ENCODE assay signal across 11 cellular contexts in genomic region chr1:209150114-209150513, GRCh38.
A peak's percentile ranks its signal among the peaks of the same experiment; 100 is the strongest.
DNase-seq lines count a peak whose midpoint lies in the region; ATAC-seq, FAIRE-seq and TF ChIP-seq lines count a peak whose summit lies in the region.
"Had no signal": no experiment of that assay in that cellular context is flagged by ENCODE, and none has a peak within 500 bp of the region (broad histone marks: within the 10 kb centered on the region; RNA-seq: fewer than 3 reads in every experiment).

No MANE protein-coding gene starts in this region.

- ATAC-seq in HepG2 (no peak), GM18867 (IDR thresholded peaks at IDR 0.05; ENCODE audit: unreplicated experiment) (no peak)
- ATAC-seq: heart right ventricle; stimulated activated naive CD8-positive, alpha-beta T cell treated with anti-CD3 and anti-CD28 coated beads, Interleukin-15, Interleukin-2, amounts not matched to agents 100 U/mL and 50 U/mL, for 24 hours had no signal

- POLR2A ChIA-PET in GM10248 (lab: Yijun Ruan, JAX) (no interaction called here), HepG2 (lab: Yijun Ruan, JAX) (no interaction called here)

- H3K79me2 ChIP-seq in MM.1S (ENCODE audit: low read length) (no peaks in the 10 kb centered on the region), HepG2 (ENCODE audit: insufficient read depth, low read length) (no peaks in the 10 kb centered on the region)

- H3K4me2 ChIP-seq in MM.1S (ENCODE audit: low read depth, low read length) (no peak overlapping the region), HepG2 (ENCODE audit: low read depth, low read length) (no peak overlapping the region)

- no peak for TF ChIP-seq POLR2A in HepG2 (IDR thresholded peaks at IDR 0.05; ENCODE audit: insufficient read depth in 1 of 2, low read depth in 2 of 2, low read length in 2 of 2)

- CTCF ChIA-PET in GM10248 (lab: Yijun Ruan, JAX) (no interaction called here), HepG2 (lab: Yijun Ruan, JAX; ENCODE audit: low intra/inter-chr PET ratio, low total read pairs) (no interaction called here)

- WGBS in HepG2 (ENCODE audit: low lambda C conversion rate) = 2% methylated on average over 3 of the region's 3 CpGs

- H3K27ac ChIP-seq in MM.1S (ENCODE audit: low read length) (no peak overlapping the region), HepG2 (ENCODE audit: extremely low read length, insufficient read depth, low read length) (no peak overlapping the region)
- H3K27ac ChIP-seq: heart right ventricle had no signal

- no TSS peak for BruUV-seq in HepG2 (replicated peaks; lab: Mats Ljungman, UMichigan)

- H4K20me1 ChIP-seq in MM.1S (ENCODE audit: insufficient read depth, low read length) (no peaks in the 10 kb centered on the region), HepG2 (ENCODE audit: insufficient read depth, low read length) (no peaks in the 10 kb centered on the region)

- H3K27me3 ChIP-seq in MM.1S (replicated peaks; ENCODE audit: insufficient read depth, low read length) = no peaks in the 10 kb centered on the region
- no peaks in the 10 kb centered on the region for H3K27me3 ChIP-seq in HepG2 (ENCODE audit: control insufficient read depth in 1 of 2, insufficient read depth in 2 of 2, low read length in 2 of 2)
- H3K27me3 ChIP-seq: heart right ventricle had no signal

- in situ Hi-C loops in astrocyte of the spinal cord (cut with HindIII; ENCODE audit: low sequenced_read_pairs) = no loop called here
- in situ Hi-C loops in HepG2 (cut with HindIII; ENCODE audit: extremely low pct_ligation_motif_present, low pct_unique_long_range_greater_than_20kb) = no loop called here

- no peaks in the 10 kb centered on the region for H3K36me3 ChIP-seq in MM.1S (replicated peaks; ENCODE audit: insufficient read depth, low read length)
- H3K36me3 ChIP-seq in HepG2 (replicated peaks in 1 of 2; ENCODE audit: control insufficient read depth in 1 of 2, insufficient read depth in 2 of 2, low read length in 2 of 2) = no peaks in the 10 kb centered on the region
- H3K36me3 ChIP-seq: heart right ventricle had no signal

- intact Hi-C loops in HepG2 (cut with micrococcal nuclease; ENCODE audit: unreplicated experiment) = no loop called here

- no peaks in the 10 kb centered on the region for H3K9me2 ChIP-seq in MM.1S (replicated peaks; ENCODE audit: insufficient read depth, low read length)

- H3F3A ChIP-seq in MM.1S (ENCODE audit: insufficient read depth, low read length) = no peaks in the 10 kb centered on the region

- no peak for TF ChIP-seq CTCF in GM10248 (IDR thresholded peaks at IDR 0.05; ENCODE audit: control extremely low read depth, extremely low read depth, low read depth, missing control alignments)
- TF ChIP-seq CTCF in MM.1S (IDR thresholded peaks at IDR 0.05; ENCODE audit: low read length) = no peak
- TF ChIP-seq CTCF in astrocyte of the spinal cord (IDR thresholded peaks at IDR 0.05; ENCODE audit: low read depth, low read length) = no peak
- no peak for TF ChIP-seq CTCF in HepG2 (CRISPR knock-in tag; IDR thresholded peaks at IDR 0.05)
- TF ChIP-seq CTCF in GM20000 (IDR thresholded peaks at IDR 0.05; ENCODE audit: extremely low read depth, missing control alignments) = no peak

- TF ChIP-seq EP300 in HepG2 (IDR thresholded peaks at IDR 0.05; ENCODE audit: low read depth in 2 of 2, low read length in 2 of 2) (no peak), HepG2 (CRISPR knock-in tag; IDR thresholded peaks at IDR 0.05; ENCODE audit: borderline replicate concordance) (no peak)

- H2AFZ ChIP-seq in MM.1S (ENCODE audit: low read length) = no peak overlapping the region
- no peak overlapping the region for H2AFZ ChIP-seq in HepG2 (ENCODE audit: low read length)

- H3K9me3 ChIP-seq in MM.1S (replicated peaks; ENCODE audit: insufficient read depth, low read length) (no peaks in the 10 kb centered on the region), HepG2 (ENCODE audit: low read length) (peaks cover 14% of the 10 kb centered on the region)

- H3K4me1 ChIP-seq in MM.1S (ENCODE audit: low read length) = no peaks in the 10 kb centered on the region
- H3K4me1 ChIP-seq in HepG2 (ENCODE audit: insufficient read depth, low read length) = no peaks in the 10 kb centered on the region
- H3K4me1 ChIP-seq: heart right ventricle had no signal

- FAIRE-seq in HepG2 (lab: Jason Lieb, UNC) = no peak

- H3K4me3 ChIP-seq in MM.1S (ENCODE audit: low read length) = no peak overlapping the region
- no peak overlapping the region for H3K4me3 ChIP-seq in astrocyte of the spinal cord (ENCODE audit: low read depth, low read length)
- no peak overlapping the region for H3K4me3 ChIP-seq in HepG2 (replicated peaks in 1 of 3; ENCODE audit: insufficient read depth in 1 of 3, low read depth in 2 of 3, low read length in 3 of 3)
- H3K4me3 ChIP-seq: heart right ventricle had no signal

- DNase-seq in GM10248 (ENCODE audit: extremely low spot score) = peak; percentile 20
- DNase-seq in MM.1S = peak; percentile 76
- peak; percentile 60 for DNase-seq in astrocyte of the spinal cord (ENCODE audit: low read depth, low spot score)
- peak; percentile 3 for DNase-seq in HepG2 (ENCODE audit: low spot score)
- no peak for DNase-seq in stimulated activated CD4-positive, alpha-beta T cell treated with anti-CD3 and anti-CD28 coated beads, Interleukin-2, amount 100 ng/mL, for 48 hours
- DNase-seq in globus pallidus (ENCODE audit: low spot score) = no peak
- DNase-seq in GM20000 (ENCODE audit: low spot score) = no peak
- DNase-seq: heart right ventricle; stimulated activated naive CD8-positive, alpha-beta T cell treated with anti-CD3 and anti-CD28 coated beads, Interleukin-15, Interleukin-2, amounts not matched to agents 100 U/mL and 50 U/mL, for 24 hours; T-helper 1 cell had no signal

- H3K9ac ChIP-seq in MM.1S (ENCODE audit: low read length) (no peak overlapping the region), HepG2 (ENCODE audit: insufficient read depth, low read depth, low read length) (no peak overlapping the region)

- no peak for TF ChIP-seq RAD21 in HepG2 (CRISPR knock-in tag; IDR thresholded peaks at IDR 0.05)

TF ChIP-seq in HepG2, 621 proteins besides CTCF, POLR2A, EP300 and RAD21 (continues in another document):
- TF ChIP-seq SNRNP70 (IDR thresholded peaks at IDR 0.05; ENCODE audit: low read depth, low read length) (no peak), ATF7 (IDR thresholded peaks at IDR 0.05) (no peak), ATF7 (CRISPR knock-in tag; IDR thresholded peaks at IDR 0.05) (no peak), ZNF333 (CRISPR knock-in tag; IDR thresholded peaks at IDR 0.05; ENCODE audit: borderline replicate concordance) (no peak), ZBTB20 (CRISPR knock-in tag; IDR thresholded peaks at IDR 0.05; ENCODE audit: borderline replicate concordance, low read depth) (no peak), CEBPG (CRISPR knock-in tag; IDR thresholded peaks at IDR 0.05) (peak; percentile 31; the same call in 1 of the 2 replicates), MEIS2 (CRISPR knock-in tag; IDR thresholded peaks at IDR 0.05) (no peak), ZNF550 (CRISPR knock-in tag; IDR thresholded peaks at IDR 0.05; ENCODE audit: borderline replicate concordance) (no peak), ELF3 (CRISPR knock-in tag; IDR thresholded peaks at IDR 0.05) (no peak), THAP8 (CRISPR knock-in tag; IDR thresholded peaks at IDR 0.05; ENCODE audit: borderline replicate concordance) (no peak), ZNF572 (CRISPR knock-in tag; IDR thresholded peaks at IDR 0.05) (no peak), CEBPB (IDR thresholded peaks at IDR 0.05; ENCODE audit: borderline replicate concordance, low read depth, low read length) (0 out of 2 replicates have a peak, but pooled peaks have one; percentile 3), ZNF580 (CRISPR knock-in tag; IDR thresholded peaks at IDR 0.05; ENCODE audit: borderline replicate concordance, low read depth) (no peak), REST (IDR thresholded peaks at IDR 0.05; ENCODE audit: borderline replicate concordance in 1 of 2, low read depth in 1 of 2, low read length in 2 of 2) (peak; percentile 48 to 94), NPAS2 (CRISPR knock-in tag; IDR thresholded peaks at IDR 0.05; ENCODE audit: borderline replicate concordance) (no peak), GZF1 (CRISPR knock-in tag; IDR thresholded peaks at IDR 0.05) (no peak), MIER2 (CRISPR knock-in tag; IDR thresholded peaks at IDR 0.05) (peak; percentile 95), KLF9 (CRISPR knock-in tag; IDR thresholded peaks at IDR 0.05; ENCODE audit: low read depth) (no peak), ZNF225 (CRISPR knock-in tag; IDR thresholded peaks at IDR 0.05) (no peak)

Comparison
In these comparisons a context has a peak if more than half of its experiments do, and no peak if none do; other contexts are left out.
1. DNase-seq: peak in GM10248 (single experiment), MM.1S (single experiment), astrocyte of the spinal cord (single experiment) and HepG2 (single experiment); none in stimulated activated CD4-positive, alpha-beta T cell treated with anti-CD3 and anti-CD28 coated beads, Interleukin-2, amount 100 ng/mL, for 48 hours (0 of 2), globus pallidus (single experiment) and GM20000 (single experiment).